In the genomic region with DNA sequence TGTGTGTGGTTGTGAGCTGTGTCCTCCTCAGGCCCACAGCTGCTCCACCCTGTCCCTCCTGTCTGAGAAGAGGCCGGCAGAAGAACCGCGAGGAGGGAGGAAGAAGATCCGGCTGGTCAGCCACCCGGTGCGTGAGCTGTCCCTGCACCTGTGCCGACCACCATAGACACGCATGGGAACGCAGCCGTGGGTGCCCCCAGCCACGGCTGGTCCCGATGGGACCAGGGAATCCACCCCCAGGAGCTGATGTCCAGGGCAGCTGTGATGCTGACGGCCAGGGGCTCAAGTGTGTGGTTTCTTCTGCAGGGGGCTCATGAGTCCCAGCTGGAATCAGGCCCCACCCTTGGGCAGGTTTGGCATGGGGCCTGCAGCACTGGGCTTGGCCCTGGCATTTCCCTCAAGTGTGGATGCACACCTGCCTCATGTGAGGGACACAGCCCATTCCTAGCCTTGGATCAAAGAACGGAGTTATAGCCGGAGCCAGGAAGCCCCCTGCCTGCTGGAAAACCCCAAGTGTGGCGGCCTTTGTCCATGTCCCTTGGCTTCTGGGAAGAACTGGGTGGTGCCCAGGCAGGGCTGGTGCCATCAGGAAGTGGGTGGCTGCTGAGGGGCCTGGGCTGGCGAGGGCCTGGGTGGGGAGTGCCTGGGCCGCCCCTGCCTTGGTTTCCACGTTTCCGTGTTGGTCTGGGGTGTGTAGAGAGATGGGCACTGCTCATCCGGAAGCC, we compare ENCODE assay signal across 12 cellular contexts. TPM values are rescaled to one million over a fixed set of nuclear protein-coding genes. Genes with fewer than 3 reads are reported as not detected.
DNase-seq lines count a peak whose midpoint lies in the region; ATAC-seq, FAIRE-seq and TF ChIP-seq lines count a peak whose summit lies in the region.
"Had no signal": no experiment of that assay in that cellular context is flagged by ENCODE, and none has a peak within 500 bp of the region (broad histone marks: within the 10 kb centered on the region; RNA-seq: fewer than 3 reads in every experiment).

No MANE protein-coding gene starts in this region.

- peak overlapping the region in 1 of 2 donors; percentile 41 for H3K27ac Mint-ChIP-seq in natural killer cell treated with Interleukin-12 subunit alpha and Interleukin-12 subunit beta and Interleukin-15 and Interleukin-18, amount 100 ng/mL, for 72 hours
- no peak overlapping the region for H3K27ac Mint-ChIP-seq in natural killer cell

- H3K9me3 ChIP-seq in HepG2 (ENCODE audit: low read length), result no peaks in the 10 kb centered on the region
- H3K9me3 ChIP-seq in aorta (ENCODE audit: control insufficient read depth, low read length), result no peaks in the 10 kb centered on the region
- H3K9me3 ChIP-seq: BE2C had no signal

- TF ChIP-seq POLR2A in HepG2 (IDR thresholded peaks at IDR 0.05; ENCODE audit: insufficient read depth in 1 of 2, low read depth in 2 of 2, low read length in 2 of 2), result no peak; a peak in 1 of 4 replicates

- WGBS in HepG2 (ENCODE audit: low lambda C conversion rate), result 93% methylated on average over 21 of the region's 21 CpGs
- WGBS in aorta, 2 donors, result 85 to 87% methylated on average over 21 of the region's 21 CpGs

- FAIRE-seq in HepG2 (lab: Jason Lieb, UNC), result no peak
- FAIRE-seq: G401.6, urothelium cell line had no signal

- TF ChIP-seq EP300 in HepG2 (IDR thresholded peaks at IDR 0.05; ENCODE audit: low read depth in 2 of 2, low read length in 2 of 2), result no peak
- no peak for TF ChIP-seq EP300 in HepG2 (CRISPR knock-in tag; IDR thresholded peaks at IDR 0.05; ENCODE audit: borderline replicate concordance)

- H3K79me2 ChIP-seq in HepG2 (ENCODE audit: insufficient read depth, low read length), result no peaks in the 10 kb centered on the region

- no peak overlapping the region for H3K4me3 Mint-ChIP-seq in natural killer cell treated with Interleukin-12 subunit alpha and Interleukin-12 subunit beta and Interleukin-15 and Interleukin-18, amount 100 ng/mL, for 72 hours
- no peak overlapping the region for H3K4me3 Mint-ChIP-seq in natural killer cell

- TF ChIP-seq RAD21 in HepG2 (CRISPR knock-in tag; IDR thresholded peaks at IDR 0.05), result no peak

- intact Hi-C loops in natural killer cell (cut with micrococcal nuclease), result no loop called here
- intact Hi-C loops in HepG2 (cut with micrococcal nuclease; ENCODE audit: unreplicated experiment), result no loop called here
- intact Hi-C loops in aorta (cut with DNase I), result no loop called here

- no peaks in the 10 kb centered on the region for H3K4me1 Mint-ChIP-seq in natural killer cell treated with Interleukin-12 subunit alpha and Interleukin-12 subunit beta and Interleukin-15 and Interleukin-18, amount 100 ng/mL, for 72 hours (ENCODE audit: low read depth in 2 of 2)
- peaks cover 0 to 21% of the 10 kb centered on the region in 2 donors for H3K4me1 Mint-ChIP-seq in natural killer cell

- no peak overlapping the region for H3K4me2 ChIP-seq in HepG2 (ENCODE audit: low read depth, low read length)

- in situ Hi-C loops in HepG2 (cut with HindIII; ENCODE audit: extremely low pct_ligation_motif_present, low pct_unique_long_range_greater_than_20kb), result no loop called here

- no TSS peak for BruUV-seq in HepG2 (replicated peaks; lab: Mats Ljungman, UMichigan)

- POLR2A ChIA-PET in HepG2 (lab: Yijun Ruan, JAX), result interaction anchor here (1.0 kb wide), 1 partner anchor 34 kb away, joined by 3 read pairs; the partner anchor contains the start of gene RTEL1

- TF ChIP-seq CTCF in natural killer cell (IDR thresholded peaks at IDR 0.05), result no peak
- TF ChIP-seq CTCF in HepG2 (CRISPR knock-in tag; IDR thresholded peaks at IDR 0.05), result no peak

- H3K4me1 ChIP-seq in HepG2 (ENCODE audit: insufficient read depth, low read length) (peaks cover 10% of the 10 kb centered on the region), aorta (ENCODE audit: control insufficient read depth in 1 of 2, insufficient read depth in 2 of 2, low read length in 2 of 2) (no peaks in the 10 kb centered on the region)

- no peak overlapping the region for H3K9ac ChIP-seq in HepG2 (ENCODE audit: insufficient read depth, low read depth, low read length)

- H3K27ac ChIP-seq in HepG2 (ENCODE audit: extremely low read length, insufficient read depth, low read length), result no peak overlapping the region
- no peak overlapping the region for H3K27ac ChIP-seq in aorta (ENCODE audit: low read depth in 1 of 2, low read length in 2 of 2)
- H3K27ac ChIP-seq: brain microvascular endothelial cell had no signal

- ATAC-seq in natural killer cell treated with Interleukin-12 subunit alpha and Interleukin-12 subunit beta and Interleukin-15 and Interleukin-18, amount 100 ng/mL, for 72 hours, result no peak
- ATAC-seq in natural killer cell, result no peak
- no peak for ATAC-seq in HepG2
- no peak for ATAC-seq in aorta (ENCODE audit: low FRiP score)
- no peak for ATAC-seq in GM19463 (IDR thresholded peaks at IDR 0.05; ENCODE audit: unreplicated experiment)

- H3K36me3 ChIP-seq in HepG2 (replicated peaks in 1 of 2; ENCODE audit: control insufficient read depth in 1 of 2, insufficient read depth in 2 of 2, low read length in 2 of 2) (peaks cover 3 to 4% of the 10 kb centered on the region in 2 experiments; a peak in 3 of 5 replicates), aorta (ENCODE audit: control insufficient read depth in 1 of 2, insufficient read depth in 2 of 2, low read length in 1 of 2) (no peaks in the 10 kb centered on the region)
- H3K36me3 ChIP-seq: BE2C, brain microvascular endothelial cell had no signal

- no peaks in the 10 kb centered on the region for H3K36me3 Mint-ChIP-seq in natural killer cell treated with Interleukin-12 subunit alpha and Interleukin-12 subunit beta and Interleukin-15 and Interleukin-18, amount 100 ng/mL, for 72 hours
- no peaks in the 10 kb centered on the region for H3K36me3 Mint-ChIP-seq in natural killer cell

- H3K27me3 ChIP-seq in HepG2 (ENCODE audit: control insufficient read depth in 1 of 2, insufficient read depth in 2 of 2, low read length in 2 of 2) (no peaks in the 10 kb centered on the region), aorta (ENCODE audit: control insufficient read depth in 1 of 2, insufficient read depth in 2 of 2, low read length in 1 of 2) (no peaks in the 10 kb centered on the region)
- H3K27me3 ChIP-seq: BE2C, brain microvascular endothelial cell had no signal

- H2AFZ ChIP-seq in HepG2 (ENCODE audit: low read length), result no peak overlapping the region

- no peaks in the 10 kb centered on the region for H3K9me3 Mint-ChIP-seq in natural killer cell treated with Interleukin-12 subunit alpha and Interleukin-12 subunit beta and Interleukin-15 and Interleukin-18, amount 100 ng/mL, for 72 hours
- no peaks in the 10 kb centered on the region for H3K9me3 Mint-ChIP-seq in natural killer cell

- peak; percentile 59 for DNase-seq in natural killer cell treated with Interleukin-12 subunit alpha and Interleukin-12 subunit beta and Interleukin-15 and Interleukin-18, amount 100 ng/mL, for 72 hours (ENCODE audit: low spot score)
- DNase-seq in natural killer cell, result no peak
- no peak for DNase-seq in HepG2 (ENCODE audit: low spot score)
- DNase-seq in aorta, result peak; percentile 44 to 75
- DNase-seq in cerebellar nuclear complex (lab: John Stamatoyannopoulos, UW), result no peak
- DNase-seq: activated T-cell treated with anti-CD3 and anti-CD28 coated beads for 4 hours, BE2C, brain microvascular endothelial cell had no signal

- H3K27me3 Mint-ChIP-seq in natural killer cell treated with Interleukin-12 subunit alpha and Interleukin-12 subunit beta and Interleukin-15 and Interleukin-18, amount 100 ng/mL, for 72 hours, result no peaks in the 10 kb centered on the region
- H3K27me3 Mint-ChIP-seq in natural killer cell (ENCODE audit: low read depth in 2 of 2), result no peaks in the 10 kb centered on the region

- H4K20me1 ChIP-seq in HepG2 (ENCODE audit: insufficient read depth, low read length), result no peaks in the 10 kb centered on the region; the same call in 1 of the 2 replicates

- H3K4me3 ChIP-seq in HepG2 (replicated peaks in 1 of 3; ENCODE audit: insufficient read depth in 1 of 3, low read depth in 2 of 3, low read length in 3 of 3) (no peak overlapping the region), aorta (ENCODE audit: low read length in 2 of 2) (no peak overlapping the region)
- H3K4me3 ChIP-seq: skin epidermis had no signal

- CTCF ChIA-PET in HepG2 (lab: Yijun Ruan, JAX; ENCODE audit: low intra/inter-chr PET ratio, low total read pairs), result no interaction called here

RNA-seq across cellular contexts. Expression of gene TNFRSF6B, which starts 4.6 kb away (rescaled TPM):
- total RNA-seq in natural killer cell treated with Interleukin-12 subunit alpha and Interleukin-12 subunit beta and Interleukin-15 and Interleukin-18, amount 100 ng/mL, for 72 hours, result not detected
- total RNA-seq in natural killer cell (not detected), HepG2 (2016; rRNA removed; fragmentation: Illumina TruSeq; extraction: Trizol) (not detected in 2 replicates), aorta (10 to 100 TPM in 1 of 2 donors, 1 to 10 TPM in 1; 5.9 to 11.5 TPM)
- total RNA-seq in HepG2 (2016; cell fraction: cytosol; rRNA removed; fragmentation: Illumina TruSeq; extraction: Trizol; ENCODE audit: low read depth), result not detected in 2 replicates
- total RNA-seq in HepG2 (2016; cell fraction: insoluble cytoplasmic fraction; rRNA removed; fragmentation: Illumina TruSeq; extraction: Trizol), result not detected in 2 replicates
- total RNA-seq in HepG2 (2016; cell fraction: membrane; rRNA removed; fragmentation: Illumina TruSeq; extraction: Trizol), result not detected in 2 replicates
- total RNA-seq in HepG2 (2016; cell fraction: nucleus; rRNA removed; fragmentation: Illumina TruSeq; extraction: Trizol), result not detected in 2 replicates
- polyA plus RNA-seq in HepG2 (2011; rRNA removed) (0.24 and 0.86 TPM in 2 replicates), aorta (10 to 100 TPM in 1 of 2 donors, 1 to 10 TPM in 1; 2.1 to 73.9 TPM)
- 0.45 and 1.3 TPM in 2 replicates for polyA plus RNA-seq in HepG2 (2011; cell fraction: cytosol; rRNA removed)
- 22.5 and 36.0 TPM in 2 replicates for polyA plus RNA-seq in HepG2 (2011; cell fraction: nucleus; rRNA removed)
- 0.55 TPM in 1 of 2 replicates, not detected in the other for polyA plus RNA-seq in HepG2 (2012)
- polyA plus RNA-seq in HepG2 (2016; cell fraction: cytosol; fragmentation: Illumina TruSeq; extraction: Trizol; ENCODE audit: low read depth), result 0.45 and 0.48 TPM in 2 replicates
- 0.32 TPM in 1 of 2 replicates, not detected in the other for polyA plus RNA-seq in HepG2 (2016; cell fraction: insoluble cytoplasmic fraction; fragmentation: Illumina TruSeq; extraction: Trizol; ENCODE audit: low read depth)
- polyA plus RNA-seq in HepG2 (2016; cell fraction: membrane; fragmentation: Illumina TruSeq; extraction: Trizol; ENCODE audit: low read depth), result 0.37 and 0.71 TPM in 2 replicates
- polyA plus RNA-seq in HepG2 (2016; cell fraction: nucleus; fragmentation: Illumina TruSeq; extraction: Trizol; ENCODE audit: insufficient read depth, low read depth), result not detected in 2 replicates
- not detected in 2 replicates for polyA minus RNA-seq in HepG2 (2011; rRNA and poly(A)+ RNA removed; ENCODE audit: low replicate concordance)
- not detected in 2 replicates for polyA minus RNA-seq in HepG2 (2011; cell fraction: cytosol; rRNA and poly(A)+ RNA removed)
- not detected in 2 replicates for polyA minus RNA-seq in HepG2 (2011; cell fraction: nucleus; rRNA and poly(A)+ RNA removed)

RNA-seq across cellular contexts. Expression of gene ARFRP1, which starts 15.9 kb away (rescaled TPM):
- total RNA-seq in natural killer cell treated with Interleukin-12 subunit alpha and Interleukin-12 subunit beta and Interleukin-15 and Interleukin-18, amount 100 ng/mL, for 72 hours, result 10 to 100 TPM; 52.4 to 87.0 TPM
- total RNA-seq in natural killer cell (10 to 100 TPM; 43.9 to 55.8 (median 50.6) TPM), HepG2 (2016; rRNA removed; fragmentation: Illumina TruSeq; extraction: Trizol) (33.7 and 51.1 TPM in 2 replicates), aorta (10 to 100 TPM; 46.3 to 51.7 TPM)
- 9.6 and 11.5 TPM in 2 replicates for total RNA-seq in HepG2 (2016; cell fraction: cytosol; rRNA removed; fragmentation: Illumina TruSeq; extraction: Trizol; ENCODE audit: low read depth)
- 31.8 and 53.2 TPM in 2 replicates for total RNA-seq in HepG2 (2016; cell fraction: insoluble cytoplasmic fraction; rRNA removed; fragmentation: Illumina TruSeq; extraction: Trizol)
- total RNA-seq in HepG2 (2016; cell fraction: membrane; rRNA removed; fragmentation: Illumina TruSeq; extraction: Trizol), result 22.2 and 23.1 TPM in 2 replicates
- total RNA-seq in HepG2 (2016; cell fraction: nucleus; rRNA removed; fragmentation: Illumina TruSeq; extraction: Trizol), result 37.5 and 46.0 TPM in 2 replicates
- polyA plus RNA-seq in HepG2 (2011; rRNA removed) (32.0 and 42.8 TPM in 2 replicates), aorta (10 to 100 TPM; 28.9 to 76.2 TPM)
- 48.5 and 49.6 TPM in 2 replicates for polyA plus RNA-seq in HepG2 (2011; cell fraction: cytosol; rRNA removed)
- polyA plus RNA-seq in HepG2 (2011; cell fraction: nucleus; rRNA removed), result 123 and 125 TPM in 2 replicates
- polyA plus RNA-seq in HepG2 (2012), result 26.6 and 30.7 TPM in 2 replicates
- 8.8 and 9.1 TPM in 2 replicates for polyA plus RNA-seq in HepG2 (2016; cell fraction: cytosol; fragmentation: Illumina TruSeq; extraction: Trizol; ENCODE audit: low read depth)
- 30.0 and 34.6 TPM in 2 replicates for polyA plus RNA-seq in HepG2 (2016; cell fraction: insoluble cytoplasmic fraction; fragmentation: Illumina TruSeq; extraction: Trizol; ENCODE audit: low read depth)
- 12.6 and 13.5 TPM in 2 replicates for polyA plus RNA-seq in HepG2 (2016; cell fraction: membrane; fragmentation: Illumina TruSeq; extraction: Trizol; ENCODE audit: low read depth)
- 86.0 and 91.0 TPM in 2 replicates for polyA plus RNA-seq in HepG2 (2016; cell fraction: nucleus; fragmentation: Illumina TruSeq; extraction: Trizol; ENCODE audit: insufficient read depth, low read depth)
- 28.5 and 35.1 TPM in 2 replicates for polyA minus RNA-seq in HepG2 (2011; rRNA and poly(A)+ RNA removed; ENCODE audit: low replicate concordance)
- polyA minus RNA-seq in HepG2 (2011; cell fraction: cytosol; rRNA and poly(A)+ RNA removed), result 10.4 and 12.4 TPM in 2 replicates
- polyA minus RNA-seq in HepG2 (2011; cell fraction: nucleus; rRNA and poly(A)+ RNA removed), result 55.9 and 67.1 TPM in 2 replicates

RNA-seq across cellular contexts. Expression of gene ZGPAT, which starts 16.0 kb away (rescaled TPM):
- total RNA-seq in natural killer cell treated with Interleukin-12 subunit alpha and Interleukin-12 subunit beta and Interleukin-15 and Interleukin-18, amount 100 ng/mL, for 72 hours, result 10 to 100 TPM; 40.8 to 53.0 TPM
- total RNA-seq in natural killer cell (10 to 100 TPM; 39.3 to 47.7 (median 46.1) TPM), HepG2 (2016; rRNA removed; fragmentation: Illumina TruSeq; extraction: Trizol) (40.2 and 41.9 TPM in 2 replicates), aorta (10 to 100 TPM; 20.8 to 28.6 TPM)
- 34.8 and 37.0 TPM in 2 replicates for total RNA-seq in HepG2 (2016; cell fraction: cytosol; rRNA removed; fragmentation: Illumina TruSeq; extraction: Trizol; ENCODE audit: low read depth)
- 37.7 and 46.6 TPM in 2 replicates for total RNA-seq in HepG2 (2016; cell fraction: insoluble cytoplasmic fraction; rRNA removed; fragmentation: Illumina TruSeq; extraction: Trizol)
- 18.3 and 22.0 TPM in 2 replicates for total RNA-seq in HepG2 (2016; cell fraction: membrane; rRNA removed; fragmentation: Illumina TruSeq; extraction: Trizol)
- total RNA-seq in HepG2 (2016; cell fraction: nucleus; rRNA removed; fragmentation: Illumina TruSeq; extraction: Trizol), result 23.9 and 24.8 TPM in 2 replicates
- polyA plus RNA-seq in HepG2 (2011; rRNA removed) (23.0 and 32.8 TPM in 2 replicates), aorta (10 to 100 TPM; 22.5 to 49.5 TPM)
- 17.1 and 24.8 TPM in 2 replicates for polyA plus RNA-seq in HepG2 (2011; cell fraction: cytosol; rRNA removed)
- 93.0 and 104 TPM in 2 replicates for polyA plus RNA-seq in HepG2 (2011; cell fraction: nucleus; rRNA removed)
- 16.8 and 17.7 TPM in 2 replicates for polyA plus RNA-seq in HepG2 (2012)
- 4.5 and 5.1 TPM in 2 replicates for polyA plus RNA-seq in HepG2 (2016; cell fraction: cytosol; fragmentation: Illumina TruSeq; extraction: Trizol; ENCODE audit: low read depth)
- 36.0 and 43.8 TPM in 2 replicates for polyA plus RNA-seq in HepG2 (2016; cell fraction: insoluble cytoplasmic fraction; fragmentation: Illumina TruSeq; extraction: Trizol; ENCODE audit: low read depth)
- 9.1 and 10.0 TPM in 2 replicates for polyA plus RNA-seq in HepG2 (2016; cell fraction: membrane; fragmentation: Illumina TruSeq; extraction: Trizol; ENCODE audit: low read depth)
- polyA plus RNA-seq in HepG2 (2016; cell fraction: nucleus; fragmentation: Illumina TruSeq; extraction: Trizol; ENCODE audit: insufficient read depth, low read depth), result 70.9 and 80.9 TPM in 2 replicates
- polyA minus RNA-seq in HepG2 (2011; rRNA and poly(A)+ RNA removed; ENCODE audit: low replicate concordance), result 12.8 and 40.1 TPM in 2 replicates
- 9.3 and 9.5 TPM in 2 replicates for polyA minus RNA-seq in HepG2 (2011; cell fraction: cytosol; rRNA and poly(A)+ RNA removed)
- 13.8 and 15.9 TPM in 2 replicates for polyA minus RNA-seq in HepG2 (2011; cell fraction: nucleus; rRNA and poly(A)+ RNA removed)

RNA-seq across cellular contexts. Expression of gene RTEL1, which starts 33.8 kb away (rescaled TPM):
- total RNA-seq in natural killer cell treated with Interleukin-12 subunit alpha and Interleukin-12 subunit beta and Interleukin-15 and Interleukin-18, amount 100 ng/mL, for 72 hours, result 10 to 100 TPM; 32.3 to 76.9 TPM
- 10 to 100 TPM; 36.3 to 52.0 (median 40.4) TPM for total RNA-seq in natural killer cell
- 10.9 and 21.8 TPM in 2 replicates for total RNA-seq in HepG2 (2016; rRNA removed; fragmentation: Illumina TruSeq; extraction: Trizol)
- total RNA-seq in HepG2 (2016; cell fraction: cytosol; rRNA removed; fragmentation: Illumina TruSeq; extraction: Trizol; ENCODE audit: low read depth), result 1.6 and 2.4 TPM in 2 replicates
- 8.3 and 23.6 TPM in 2 replicates for total RNA-seq in HepG2 (2016; cell fraction: insoluble cytoplasmic fraction; rRNA removed; fragmentation: Illumina TruSeq; extraction: Trizol)
- 4.7 and 6.3 TPM in 2 replicates for total RNA-seq in HepG2 (2016; cell fraction: membrane; rRNA removed; fragmentation: Illumina TruSeq; extraction: Trizol)
- 34.3 and 37.2 TPM in 2 replicates for total RNA-seq in HepG2 (2016; cell fraction: nucleus; rRNA removed; fragmentation: Illumina TruSeq; extraction: Trizol)
- polyA plus RNA-seq in HepG2 (2011; rRNA removed), result 29.5 and 36.4 TPM in 2 replicates
- 3.8 and 9.1 TPM in 2 replicates for polyA plus RNA-seq in HepG2 (2011; cell fraction: cytosol; rRNA removed)
- polyA plus RNA-seq in HepG2 (2011; cell fraction: nucleus; rRNA removed), result 268 and 385 TPM in 2 replicates
- 16.7 and 17.6 TPM in 2 replicates for polyA plus RNA-seq in HepG2 (2012)
- polyA plus RNA-seq in HepG2 (2016; cell fraction: cytosol; fragmentation: Illumina TruSeq; extraction: Trizol; ENCODE audit: low read depth), result 1.9 TPM in 2 replicates
- 8.6 and 15.7 TPM in 2 replicates for polyA plus RNA-seq in HepG2 (2016; cell fraction: insoluble cytoplasmic fraction; fragmentation: Illumina TruSeq; extraction: Trizol; ENCODE audit: low read depth)
- 4.9 and 5.5 TPM in 2 replicates for polyA plus RNA-seq in HepG2 (2016; cell fraction: membrane; fragmentation: Illumina TruSeq; extraction: Trizol; ENCODE audit: low read depth)
- polyA plus RNA-seq in HepG2 (2016; cell fraction: nucleus; fragmentation: Illumina TruSeq; extraction: Trizol; ENCODE audit: insufficient read depth, low read depth), result 117 and 129 TPM in 2 replicates
- polyA minus RNA-seq in HepG2 (2011; rRNA and poly(A)+ RNA removed; ENCODE audit: low replicate concordance), result 47.6 and 86.8 TPM in 2 replicates
- polyA minus RNA-seq in HepG2 (2011; cell fraction: cytosol; rRNA and poly(A)+ RNA removed), result 5.5 and 5.7 TPM in 2 replicates
- 78.0 and 85.2 TPM in 2 replicates for polyA minus RNA-seq in HepG2 (2011; cell fraction: nucleus; rRNA and poly(A)+ RNA removed)
- total RNA-seq in aorta, result 10 to 100 TPM; 35.5 to 43.0 TPM
- 100 to 1,000 TPM in 1 of 2 donors, 1 to 10 TPM in 1; 6.8 to 114 TPM for polyA plus RNA-seq in aorta

RNA-seq across cellular contexts. Expression of gene STMN3, which starts 38.6 kb away (rescaled TPM):
- 1 to 10 TPM in 1 of 2 donors, under 1 TPM in 1; 0.88 to 3.2 TPM for total RNA-seq in natural killer cell treated with Interleukin-12 subunit alpha and Interleukin-12 subunit beta and Interleukin-15 and Interleukin-18, amount 100 ng/mL, for 72 hours
- 10 to 100 TPM in 1 of 3 donors, 1 to 10 TPM in 2; 6.7 to 12.9 (median 8.3) TPM for total RNA-seq in natural killer cell
- total RNA-seq in HepG2 (2016; rRNA removed; fragmentation: Illumina TruSeq; extraction: Trizol), result 28.1 and 48.3 TPM in 2 replicates
- total RNA-seq in HepG2 (2016; cell fraction: cytosol; rRNA removed; fragmentation: Illumina TruSeq; extraction: Trizol; ENCODE audit: low read depth), result 9.7 and 10.6 TPM in 2 replicates
- 26.7 and 50.6 TPM in 2 replicates for total RNA-seq in HepG2 (2016; cell fraction: insoluble cytoplasmic fraction; rRNA removed; fragmentation: Illumina TruSeq; extraction: Trizol)
- total RNA-seq in HepG2 (2016; cell fraction: membrane; rRNA removed; fragmentation: Illumina TruSeq; extraction: Trizol), result 20.0 and 20.9 TPM in 2 replicates
- 36.8 and 43.1 TPM in 2 replicates for total RNA-seq in HepG2 (2016; cell fraction: nucleus; rRNA removed; fragmentation: Illumina TruSeq; extraction: Trizol)
- 21.0 and 28.5 TPM in 2 replicates for polyA plus RNA-seq in HepG2 (2011; rRNA removed)
- polyA plus RNA-seq in HepG2 (2011; cell fraction: cytosol; rRNA removed), result 22.7 and 33.5 TPM in 2 replicates
- polyA plus RNA-seq in HepG2 (2011; cell fraction: nucleus; rRNA removed), result 98.2 and 123 TPM in 2 replicates
- 13.1 and 18.3 TPM in 2 replicates for polyA plus RNA-seq in HepG2 (2012)
- 10.7 and 12.2 TPM in 2 replicates for polyA plus RNA-seq in HepG2 (2016; cell fraction: cytosol; fragmentation: Illumina TruSeq; extraction: Trizol; ENCODE audit: low read depth)
- polyA plus RNA-seq in HepG2 (2016; cell fraction: insoluble cytoplasmic fraction; fragmentation: Illumina TruSeq; extraction: Trizol; ENCODE audit: low read depth), result 28.3 and 29.5 TPM in 2 replicates
- polyA plus RNA-seq in HepG2 (2016; cell fraction: membrane; fragmentation: Illumina TruSeq; extraction: Trizol; ENCODE audit: low read depth), result 16.2 and 16.7 TPM in 2 replicates
- polyA plus RNA-seq in HepG2 (2016; cell fraction: nucleus; fragmentation: Illumina TruSeq; extraction: Trizol; ENCODE audit: insufficient read depth, low read depth), result 84.0 and 90.0 TPM in 2 replicates
- polyA minus RNA-seq in HepG2 (2011; rRNA and poly(A)+ RNA removed; ENCODE audit: low replicate concordance), result 1.7 and 23.2 TPM in 2 replicates
- 8.5 and 11.0 TPM in 2 replicates for polyA minus RNA-seq in HepG2 (2011; cell fraction: cytosol; rRNA and poly(A)+ RNA removed)
- 3.3 and 5.6 TPM in 2 replicates for polyA minus RNA-seq in HepG2 (2011; cell fraction: nucleus; rRNA and poly(A)+ RNA removed)
- 10 to 100 TPM; 10.5 to 31.2 TPM for total RNA-seq in aorta
- 10 to 100 TPM; 11.3 to 26.1 TPM for polyA plus RNA-seq in aorta

Comparison
In these comparisons a context has a peak if more than half of its experiments do, and no peak if none do; other contexts are left out.
1. DNase-seq: peak in natural killer cell treated with Interleukin-12 subunit alpha and Interleukin-12 subunit beta and Interleukin-15 and Interleukin-18, amount 100 ng/mL, for 72 hours (single experiment) and aorta (2 of 2); none in natural killer cell (single experiment), HepG2 (single experiment) and cerebellar nuclear complex (0 of 2).